10 cellular contexts compared by ENCODE assay signal in genomic region chr9:127185931-127186781, GRCh38.
A peak's percentile ranks its signal among the peaks of the same experiment; 100 is the strongest.
DNase-seq lines count a peak whose midpoint lies in the region; ATAC-seq and TF ChIP-seq lines count a peak whose summit lies in the region.
"Had no signal": no experiment of that assay in that cellular context is flagged by ENCODE, and none has a peak within 500 bp of the region (broad histone marks: within the 10 kb centered on the region; RNA-seq: fewer than 3 reads in every experiment).

No MANE protein-coding gene starts in this region.

- intact Hi-C loops in right cardiac atrium (cut with DNase I), result loop anchor here in 1 of 4 donors (10.0 kb wide), 1 partner anchor 61 kb away; the partner anchor contains the start of gene ANGPTL2

- H3K36me3 ChIP-seq in H7 (replicated peaks; ENCODE audit: control insufficient read depth, insufficient read depth, low read length) (no peaks in the 10 kb centered on the region; the same call in 1 of the 2 replicates), WERI-Rb-1 (no peaks in the 10 kb centered on the region; the same call in 1 of the 2 replicates)

- H3K4me1 Mint-ChIP-seq in progenitor cell of endocrine pancreas (ENCODE audit: low read depth), result no peaks in the 10 kb centered on the region

- H3K4me1 ChIP-seq in right cardiac atrium (ENCODE audit: control insufficient read depth, insufficient read depth, low read length), result peaks cover 19% of the 10 kb centered on the region

- H3K9me3 ChIP-seq in right cardiac atrium (ENCODE audit: control insufficient read depth, low read length), result no peaks in the 10 kb centered on the region
- H3K9me3 ChIP-seq in WERI-Rb-1 (ENCODE audit: severe bottlenecking), result no peaks in the 10 kb centered on the region

- no peaks in the 10 kb centered on the region for H3K9me3 Mint-ChIP-seq in progenitor cell of endocrine pancreas (ENCODE audit: low read depth)

- no peak overlapping the region for H3K4me3 Mint-ChIP-seq in progenitor cell of endocrine pancreas (ENCODE audit: low read depth)

- ATAC-seq in right cardiac atrium, result peak; percentile 89 to 90
- no peak for ATAC-seq in GM21423 (IDR thresholded peaks at IDR 0.05; ENCODE audit: unreplicated experiment)
- ATAC-seq: Panc1 had no signal

- H3K27ac ChIP-seq in right cardiac atrium (ENCODE audit: low read length), result peak overlapping the region; percentile 96
- no peak overlapping the region for H3K27ac ChIP-seq in WERI-Rb-1
- H3K27ac ChIP-seq: C4-2B had no signal

- H3K4me3 ChIP-seq in AG10803 (ENCODE audit: low read length), result peak overlapping the region; percentile 21
- no peak overlapping the region for H3K4me3 ChIP-seq in right cardiac atrium (ENCODE audit: low read length)
- no peak overlapping the region for H3K4me3 ChIP-seq in H7 (ENCODE audit: insufficient read depth, low read depth, low read length)
- H3K4me3 ChIP-seq in WERI-Rb-1 (ENCODE audit: low read depth, low read length), result no peak overlapping the region

- WGBS in right cardiac atrium, result 12% methylated on average over 11 of the region's 11 CpGs

- peak overlapping the region; percentile 35 for H3K27ac Mint-ChIP-seq in progenitor cell of endocrine pancreas

- H3K27me3 ChIP-seq in right cardiac atrium (ENCODE audit: control insufficient read depth, insufficient read depth) (no peaks in the 10 kb centered on the region), H7 (ENCODE audit: control insufficient read depth, insufficient read depth, low read length) (no peaks in the 10 kb centered on the region), WERI-Rb-1 (ENCODE audit: insufficient read depth, low read depth, severe bottlenecking) (no peaks in the 10 kb centered on the region)

- no peaks in the 10 kb centered on the region for H3K27me3 Mint-ChIP-seq in progenitor cell of endocrine pancreas

- peaks cover 4% of the 10 kb centered on the region for H3K36me3 Mint-ChIP-seq in progenitor cell of endocrine pancreas (ENCODE audit: insufficient read depth)

- DNase-seq in AG10803 (ENCODE audit: low read depth), result peak; percentile 99
- DNase-seq in astrocyte of the hippocampus (ENCODE audit: low read depth, low spot score), result peak; percentile 89
- DNase-seq in right cardiac atrium, result peak; percentile 95 to 96 (median 95)
- no peak for DNase-seq in progenitor cell of endocrine pancreas (ENCODE audit: low spot score, unreplicated experiment)
- DNase-seq in NOMO-1 (lab: John Stamatoyannopoulos, UW; ENCODE audit: unreplicated experiment in 2 of 2), result no peak
- DNase-seq in H7, result no peak
- no peak for DNase-seq in WERI-Rb-1

- TF ChIP-seq CTCF in AG10803 (conservative IDR thresholded peaks at IDR 0.05; ENCODE audit: low read length), result no peak
- TF ChIP-seq CTCF in progenitor cell of endocrine pancreas (IDR thresholded peaks at IDR 0.05; ENCODE audit: unreplicated experiment), result no peak
- TF ChIP-seq CTCF in WERI-Rb-1 (IDR thresholded peaks at IDR 0.05; ENCODE audit: low read depth, low read length), result no peak

Comparison
In these comparisons a context has a peak if more than half of its experiments do, and no peak if none do; other contexts are left out.
1. DNase-seq: peak in AG10803 (single experiment), astrocyte of the hippocampus (single experiment) and right cardiac atrium (3 of 3); none in progenitor cell of endocrine pancreas (single experiment), NOMO-1 (0 of 2), H7 (single experiment) and WERI-Rb-1 (single experiment).